Comparison of ENCODE assay signal across 7 cellular contexts in genomic region chr12:118655588-118655987, GRCh38.
"Had no signal": no experiment of that assay in that cellular context is flagged by ENCODE, and none has a peak within 500 bp of the region (broad histone marks: within the 10 kb centered on the region; RNA-seq: fewer than 3 reads in every experiment).

No MANE protein-coding gene starts in this region.

- H3K4me3 ChIP-seq: GM23338 had no signal

- H3K27ac Mint-ChIP-seq: GM23338, H9, IgD-negative memory B cell had no signal

- H3K4me2 ChIP-seq: GM23338 had no signal

- ATAC-seq: GM23338 had no signal

- H2AFZ ChIP-seq: GM23338 had no signal

- FAIRE-seq: H1, H54, HTR-8/SVneo had no signal

- DNase-seq: H9, HCEC 1CT had no signal

- H3K4me1 Mint-ChIP-seq: GM23338, H9, IgD-negative memory B cell had no signal

- H3K4me3 Mint-ChIP-seq: GM23338, H9, IgD-negative memory B cell had no signal
